9 cellular contexts compared by ENCODE assay signal in genomic region chr10:73647875-73648228, GRCh38. TPM values are rescaled to one million over a fixed set of nuclear protein-coding genes. Genes with fewer than 3 reads are reported as not detected.
DNase-seq lines count a peak whose midpoint lies in the region; ATAC-seq and TF ChIP-seq lines count a peak whose summit lies in the region.
"Had no signal": no experiment of that assay in that cellular context is flagged by ENCODE, and none has a peak within 500 bp of the region (broad histone marks: within the 10 kb centered on the region; RNA-seq: fewer than 3 reads in every experiment).

No MANE protein-coding gene starts in this region.

- H3K4me1 Mint-ChIP-seq in T-helper 1 cell treated with Interleukin-12 subunit alpha and Interleukin-12 subunit beta and Interleukin-4 antibody, amounts not matched to agents 30 μg/mL and 1 μg/mL, for 36 hours (ENCODE audit: low read depth): peaks cover 21% of the 10 kb centered on the region

- H3K27me3 Mint-ChIP-seq in T-helper 1 cell treated with Interleukin-12 subunit alpha and Interleukin-12 subunit beta and Interleukin-4 antibody, amounts not matched to agents 30 μg/mL and 1 μg/mL, for 36 hours (ENCODE audit: low read depth): peaks cover 3% of the 10 kb centered on the region

- H3K36me3 Mint-ChIP-seq in T-helper 1 cell treated with Interleukin-12 subunit alpha and Interleukin-12 subunit beta and Interleukin-4 antibody, amounts not matched to agents 30 μg/mL and 1 μg/mL, for 36 hours (ENCODE audit: low read depth): no peaks in the 10 kb centered on the region

- TF ChIP-seq CTCF in body of pancreas (IDR thresholded peaks at IDR 0.05) (no peak), right lobe of liver (IDR thresholded peaks at IDR 0.05) (no peak)

- peak overlapping the region; percentile 33 for H3K4me3 Mint-ChIP-seq in T-helper 1 cell treated with Interleukin-12 subunit alpha and Interleukin-12 subunit beta and Interleukin-4 antibody, amounts not matched to agents 30 μg/mL and 1 μg/mL, for 36 hours

- no peak overlapping the region for H3K27ac Mint-ChIP-seq in T-helper 1 cell treated with Interleukin-12 subunit alpha and Interleukin-12 subunit beta and Interleukin-4 antibody, amounts not matched to agents 30 μg/mL and 1 μg/mL, for 36 hours

- H3K27ac ChIP-seq in body of pancreas (peak overlapping the region in 2 of 4 donors; percentile 11 to 30), right lobe of liver (no peak overlapping the region), subcutaneous abdominal adipose tissue (ENCODE audit: low read depth, low read length) (no peak overlapping the region)

- no peaks in the 10 kb centered on the region for H3K9me3 Mint-ChIP-seq in T-helper 1 cell treated with Interleukin-12 subunit alpha and Interleukin-12 subunit beta and Interleukin-4 antibody, amounts not matched to agents 30 μg/mL and 1 μg/mL, for 36 hours

- H3K9me3 ChIP-seq in body of pancreas (no peaks in the 10 kb centered on the region), right lobe of liver (no peaks in the 10 kb centered on the region), subcutaneous abdominal adipose tissue (ENCODE audit: control insufficient read depth in 5 of 5, low read length in 5 of 5) (no peaks in the 10 kb centered on the region)

- intact Hi-C loops in body of pancreas (cut with DNase I): no loop called here
- intact Hi-C loops in right lobe of liver (cut with DNase I): no loop called here

- H3K36me3 ChIP-seq in body of pancreas (replicated peaks in 1 of 2; ENCODE audit: insufficient read depth in 1 of 2, low read depth in 2 of 2): no peaks in the 10 kb centered on the region
- H3K36me3 ChIP-seq in right lobe of liver: no peaks in the 10 kb centered on the region
- no peaks in the 10 kb centered on the region for H3K36me3 ChIP-seq in subcutaneous abdominal adipose tissue (ENCODE audit: control insufficient read depth in 5 of 5, insufficient read depth in 5 of 5, low read length in 5 of 5)

- DNase-seq in T-helper 1 cell (no peak), body of pancreas (no peak), right lobe of liver (no peak), SK-N-DZ (ENCODE audit: low spot score) (no peak), HCEC 1CT (no peak)

- ATAC-seq in body of pancreas: no peak
- ATAC-seq in right lobe of liver: no peak
- no peak for ATAC-seq in GM19467 (IDR thresholded peaks at IDR 0.05; ENCODE audit: unreplicated experiment)

- H3K9ac ChIP-seq in subcutaneous abdominal adipose tissue (ENCODE audit: low read length in 5 of 5): peak overlapping the region in 4 of 5 donors; percentile 64 to 79 (median 68)

- TF ChIP-seq POLR2A in body of pancreas (IDR thresholded peaks at IDR 0.05) (no peak), right lobe of liver (IDR thresholded peaks at IDR 0.05) (no peak)

- 14 to 26% methylated on average over 7 to 18 of the region's 18 CpGs for WGBS in body of pancreas, 2 donors
- WGBS in right lobe of liver (ENCODE audit: insufficient coverage, low coverage, low lambda C conversion rate, missing lambda C conversion rate): 8% methylated on average over 10 of the region's 18 CpGs

- H3K27me3 ChIP-seq in body of pancreas (no peaks in the 10 kb centered on the region), right lobe of liver (no peaks in the 10 kb centered on the region), subcutaneous abdominal adipose tissue (ENCODE audit: control insufficient read depth in 5 of 5, insufficient read depth in 4 of 5, low read length in 5 of 5) (peaks cover 0 to 1% (median 0%) of the 10 kb centered on the region in 5 donors)

- H3K4me3 ChIP-seq in body of pancreas (peak overlapping the region; percentile 55 to 74), right lobe of liver (peak overlapping the region; percentile 39 to 56 (median 49)), subcutaneous abdominal adipose tissue (ENCODE audit: low read depth in 1 of 5, low read length in 5 of 5) (peak overlapping the region in 4 of 5 donors; percentile 77 to 89 (median 82))

- H3K4me1 ChIP-seq in body of pancreas: peaks cover 20% of the 10 kb centered on the region
- peaks cover 0 to 5% (median 0%) of the 10 kb centered on the region in 4 donors for H3K4me1 ChIP-seq in right lobe of liver
- H3K4me1 ChIP-seq in subcutaneous abdominal adipose tissue (ENCODE audit: control insufficient read depth in 5 of 5, insufficient read depth in 5 of 5, low read length in 5 of 5): peaks cover 0 to 21% (median 17%) of the 10 kb centered on the region in 5 donors

RNA-seq across cellular contexts. Expression of gene MYOZ1, which starts 6.6 kb away (rescaled TPM):
- total RNA-seq in body of pancreas: not detected
- 1 to 10 TPM in 1 of 6 experiments, under 1 TPM in 1, not detected in 4; 0.74 to 1.1 TPM for total RNA-seq in right lobe of liver
- 0.73 and 1.9 TPM in 2 replicates for polyA plus RNA-seq in SK-N-DZ (2014; cell fraction: cytosol; rRNA removed)
- polyA plus RNA-seq in SK-N-DZ (2014; cell fraction: nucleus; rRNA removed): 0.15 and 0.83 TPM in 2 replicates
- total RNA-seq: A172 had no signal

RNA-seq across cellular contexts. Expression of gene SYNPO2L, which starts 8.0 kb away (rescaled TPM):
- total RNA-seq in body of pancreas (not detected), right lobe of liver (under 1 TPM in 4 of 6 experiments, not detected in 2; 0.06 to 0.35 (median 0.20) TPM)
- polyA plus RNA-seq in SK-N-DZ (2014; cell fraction: cytosol; rRNA removed): not detected in 2 replicates
- polyA plus RNA-seq in SK-N-DZ (2014; cell fraction: nucleus; rRNA removed): 0.03 and 0.12 TPM in 2 replicates
- total RNA-seq: A172 had no signal

RNA-seq across cellular contexts. Expression of gene AGAP5, which starts 50.1 kb away (rescaled TPM):
- total RNA-seq in body of pancreas (10 to 100 TPM; 13.5 to 25.1 TPM), right lobe of liver (1 to 10 TPM; 2.5 to 6.2 (median 4.5) TPM)
- polyA plus RNA-seq in SK-N-DZ (2014; cell fraction: cytosol; rRNA removed): 2.0 and 11.4 TPM in 2 replicates
- polyA plus RNA-seq in SK-N-DZ (2014; cell fraction: nucleus; rRNA removed): 14.0 and 24.7 TPM in 2 replicates

RNA-seq across cellular contexts. Expression of gene USP54, which starts 56.7 kb away (rescaled TPM):
- total RNA-seq in body of pancreas (10 to 100 TPM; 20.4 to 25.4 TPM), right lobe of liver (1 to 10 TPM; 1.5 to 5.7 (median 3.6) TPM)
- polyA plus RNA-seq in SK-N-DZ (2014; cell fraction: cytosol; rRNA removed): 13.0 and 22.3 TPM in 2 replicates
- 17.2 and 21.1 TPM in 2 replicates for polyA plus RNA-seq in SK-N-DZ (2014; cell fraction: nucleus; rRNA removed)
